7 cellular contexts compared by ENCODE assay signal in genomic region chr4:73573794-73574528, GRCh38. TPM values are rescaled to one million over a fixed set of nuclear protein-coding genes. Genes with fewer than 3 reads are reported as not detected.
DNase-seq lines count a peak whose midpoint lies in the region; ATAC-seq and TF ChIP-seq lines count a peak whose summit lies in the region.

No MANE protein-coding gene starts in this region.

- in situ Hi-C loops in G401 (cut with HindIII; ENCODE audit: low sequenced_read_pairs): no loop called here
- in situ Hi-C loops in gastrocnemius medialis (cut with MboI; ENCODE audit: low sequenced_read_pairs in 4 of 4): no loop called here

- no peaks in the 10 kb centered on the region for H3K4me1 ChIP-seq in gastrocnemius medialis

- peak; percentile 55 for ATAC-seq in GM19467 (IDR thresholded peaks at IDR 0.05; ENCODE audit: unreplicated experiment)
- peak; percentile 77 for ATAC-seq in HG03469 (IDR thresholded peaks at IDR 0.05; ENCODE audit: unreplicated experiment)
- no peak for ATAC-seq in gastrocnemius medialis

- DNase-seq in G401 (ENCODE audit: low spot score): peak; percentile 32
- peak; percentile 79 for DNase-seq in NCI-H510A (lab: John Stamatoyannopoulos, UW)
- DNase-seq in amniotic stem cell (lab: John Stamatoyannopoulos, UW): peak; percentile 78
- peak; percentile 22 for DNase-seq in hepatic stellate cell (ENCODE audit: low spot score)
- no peak for DNase-seq in gastrocnemius medialis

- peak in 3 of 5 experiments; percentile 32 to 49 (median 34) for TF ChIP-seq CTCF in gastrocnemius medialis (IDR thresholded peaks at IDR 0.05 in 4 of 5, conservative IDR thresholded peaks at IDR 0.05 in 1 of 5)

- no peak overlapping the region for H3K27ac ChIP-seq in gastrocnemius medialis

- H3K4me3 ChIP-seq in gastrocnemius medialis: no peak overlapping the region

- intact Hi-C loops in gastrocnemius medialis (cut with DNase I; ENCODE audit: low total_unique reads): no loop called here

- H3K9me3 ChIP-seq in gastrocnemius medialis: no peaks in the 10 kb centered on the region

- no peaks in the 10 kb centered on the region for H3K36me3 ChIP-seq in gastrocnemius medialis

- H3K27me3 ChIP-seq in gastrocnemius medialis: no peaks in the 10 kb centered on the region

- TF ChIP-seq POLR2A in gastrocnemius medialis (IDR thresholded peaks at IDR 0.05): no peak

RNA-seq across cellular contexts. Expression of gene RASSF6, which starts 46.3 kb away (rescaled TPM):
- not detected in 2 replicates for total RNA-seq in G401 (2014; rRNA removed; shearing (Covaris generic))
- total RNA-seq in gastrocnemius medialis: under 1 TPM in 2 of 4 donors, not detected in 2; 0.15 to 0.27 TPM

Comparison
In these comparisons a context has a peak if more than half of its experiments do, and no peak if none do; other contexts are left out.
1. DNase-seq: peak in G401 (single experiment), NCI-H510A (single experiment), amniotic stem cell (single experiment) and hepatic stellate cell (single experiment); none in gastrocnemius medialis (0 of 2).
2. ATAC-seq: peak in GM19467 (single experiment) and HG03469 (single experiment); none in gastrocnemius medialis (0 of 2).